ENCODE assay signal across 1 cellular context in the genomic region with DNA sequence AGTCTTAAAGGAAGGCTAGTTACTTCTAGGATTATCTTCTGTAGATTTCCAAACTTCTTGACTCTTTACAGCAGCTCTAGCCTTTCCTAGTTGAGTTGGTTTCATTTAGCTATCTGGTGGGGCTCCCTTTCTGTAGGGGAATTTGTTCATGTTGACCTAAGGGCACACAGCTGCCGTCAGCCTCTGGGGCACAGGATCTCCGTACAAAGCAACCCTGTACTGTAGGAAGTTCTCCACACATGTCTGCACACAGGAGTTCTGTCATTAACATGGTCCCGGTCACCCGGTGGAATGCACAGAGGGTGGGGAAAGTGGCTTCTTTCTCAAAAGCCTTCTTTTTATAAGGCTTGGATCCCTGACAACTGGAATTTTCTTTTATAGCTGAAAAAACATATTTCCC.
A peak's percentile ranks its signal among the peaks of the same experiment; 100 is the strongest.
TF ChIP-seq lines count a peak whose summit lies in the region.

No MANE protein-coding gene starts in this region.

TF ChIP-seq in GM12878, 131 proteins besides CTCF, POLR2A, EP300 and RAD21:
- no peak for TF ChIP-seq PML (IDR thresholded peaks at IDR 0.05; ENCODE audit: low read length)
- TF ChIP-seq NR2F1 (conservative IDR thresholded peaks at IDR 0.05) = 0 out of 2 replicates have a peak, but pooled peaks have one; percentile 21
- no peak for TF ChIP-seq ESRRA (IDR thresholded peaks at IDR 0.05; ENCODE audit: low read length)
